ENCODE assay signal across 26 cellular contexts in the genomic region with DNA sequence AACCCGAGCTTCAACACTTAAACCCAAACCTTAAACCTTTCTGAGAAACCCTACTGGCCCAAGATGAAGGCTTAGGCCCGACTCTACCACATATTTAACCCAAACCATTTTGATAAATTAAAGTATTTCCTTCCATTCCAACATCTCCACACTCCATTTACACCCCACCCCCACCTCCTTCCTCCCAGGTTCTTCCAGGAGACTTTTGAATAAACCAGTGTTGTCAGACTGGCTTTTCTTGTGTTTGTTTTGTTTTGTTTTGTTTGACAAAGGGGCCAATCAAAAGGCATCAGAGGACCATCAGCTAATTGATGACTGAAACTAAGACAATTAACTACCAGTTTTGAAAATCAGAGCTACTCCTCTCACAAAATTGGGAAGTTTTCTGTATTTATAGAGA. TPM values are rescaled to one million over a fixed set of nuclear protein-coding genes. Genes with fewer than 3 reads are reported as not detected.
DNase-seq lines count a peak whose midpoint lies in the region; ATAC-seq and TF ChIP-seq lines count a peak whose summit lies in the region.
"Had no signal": no experiment of that assay in that cellular context is flagged by ENCODE, and none has a peak within 500 bp of the region (broad histone marks: within the 10 kb centered on the region; RNA-seq: fewer than 3 reads in every experiment).

No MANE protein-coding gene starts in this region.

- H3K4me1 Mint-ChIP-seq in WTC11 (peaks cover 59% of the 10 kb centered on the region), type B pancreatic cell (ENCODE audit: unreplicated experiment) (peaks cover 30% of the 10 kb centered on the region)

- no peaks in the 10 kb centered on the region for H3K36me3 ChIP-seq in HEK293 (ENCODE audit: control insufficient read depth in 2 of 2, insufficient read depth in 1 of 2, low read length in 2 of 2)
- H3K36me3 ChIP-seq: ascending aorta, cardiac muscle cell, SJCRH30, upper lobe of left lung had no signal

- TF ChIP-seq CTCF in HEK293 (tag by site-specific recombination; IDR thresholded peaks at IDR 0.05) = no peak
- no peak for TF ChIP-seq CTCF in WTC11 (IDR thresholded peaks at IDR 0.05)
- TF ChIP-seq CTCF in type B pancreatic cell (conservative IDR thresholded peaks at IDR 0.05) = no peak

- H3K36me3 Mint-ChIP-seq in WTC11 = no peaks in the 10 kb centered on the region
- peaks cover 3% of the 10 kb centered on the region for H3K36me3 Mint-ChIP-seq in type B pancreatic cell
- H3K36me3 Mint-ChIP-seq: activated naive CD8-positive, alpha-beta T cell treated with anti-CD3 and anti-CD28 coated beads, Interleukin-2, amount 10 ng/mL, durations not matched to agents 7 days and 5 days; CD14-positive monocyte had no signal

- H3K9me3 ChIP-seq in HEK293 (ENCODE audit: control insufficient read depth, insufficient read depth, low read depth, low read length) = no peaks in the 10 kb centered on the region
- H3K9me3 ChIP-seq: ascending aorta, SJCRH30, upper lobe of left lung had no signal

- H3K27me3 Mint-ChIP-seq in WTC11 (ENCODE audit: low read depth) = no peaks in the 10 kb centered on the region
- no peaks in the 10 kb centered on the region for H3K27me3 Mint-ChIP-seq in type B pancreatic cell

- POLR2A ChIA-PET in HEK293 (lab: Yijun Ruan, JAX) = interaction anchor here (0.7 kb wide), 1 partner anchor 384 kb away, joined by 4 read pairs; no protein-coding TSS in a partner anchor
- POLR2A ChIA-PET in WTC11 (lab: Charles Lee) = interaction anchor here (0.6 to 0.9 kb wide), 3 partner anchors 13 to 16 kb away, joined by 3 to 5 read pairs (median 3); no protein-coding TSS in a partner anchor

- H3K4me3 Mint-ChIP-seq in WTC11 (peak overlapping the region; percentile 47), type B pancreatic cell (peak overlapping the region; percentile 6)
- H3K4me3 Mint-ChIP-seq: activated CD4-positive, alpha-beta T cell treated with anti-CD3 and anti-CD28 coated beads, Interleukin-2, amount 10 ng/mL, durations not matched to agents 7 days and 5 days; activated naive CD8-positive, alpha-beta T cell treated with anti-CD3 and anti-CD28 coated beads, Interleukin-2, amount 10 ng/mL, durations not matched to agents 7 days and 5 days; activated T-cell treated with anti-CD3 and anti-CD28 coated beads, Interleukin-2, amount 50 U/mL, for 4 hours; CD14-positive monocyte; effector memory CD8-positive, alpha-beta T cell; naive thymus-derived CD8-positive, alpha-beta T cell had no signal

- H3K4me1 ChIP-seq in HEK293 (ENCODE audit: control insufficient read depth, insufficient read depth, low read length) = peaks cover 44% of the 10 kb centered on the region
- H3K4me1 ChIP-seq: ascending aorta had no signal

- H3K27ac ChIP-seq in HEK293 (ENCODE audit: extremely low read depth, low read depth, low read length) = peak overlapping the region; percentile 14; the same call in 1 of the 2 replicates
- H3K27ac ChIP-seq: ascending aorta, SJCRH30, upper lobe of left lung had no signal

- no peak overlapping the region for H3K4me3 ChIP-seq in HEK293 (ENCODE audit: low read depth, low read length)
- H3K4me3 ChIP-seq: ascending aorta, cardiac muscle cell, SJCRH30, upper lobe of left lung had no signal

- H3K9me3 Mint-ChIP-seq in WTC11 (no peaks in the 10 kb centered on the region), type B pancreatic cell (no peaks in the 10 kb centered on the region)
- H3K9me3 Mint-ChIP-seq: activated CD4-positive, alpha-beta T cell treated with anti-CD3 and anti-CD28 coated beads, Interleukin-2, amount 10 ng/mL, durations not matched to agents 7 days and 5 days; activated T-cell treated with anti-CD3 and anti-CD28 coated beads, Interleukin-2, amount 50 U/mL, for 4 hours had no signal

- ATAC-seq in WTC11 (peak; percentile 9), HG03442 (IDR thresholded peaks at IDR 0.05; ENCODE audit: unreplicated experiment) (no peak)
- ATAC-seq: activated T-cell treated with anti-CD3 and anti-CD28 coated beads, Interleukin-2, amount 50 U/mL, for 4 hours; effector memory CD8-positive, alpha-beta T cell; naive thymus-derived CD8-positive, alpha-beta T cell had no signal

- peak overlapping the region; percentile 98 for H3K27ac Mint-ChIP-seq in WTC11
- H3K27ac Mint-ChIP-seq in type B pancreatic cell = no peak overlapping the region
- H3K27ac Mint-ChIP-seq: activated CD4-positive, alpha-beta T cell treated with anti-CD3 and anti-CD28 coated beads, Interleukin-2, amount 10 ng/mL, durations not matched to agents 7 days and 5 days; activated naive CD8-positive, alpha-beta T cell treated with anti-CD3 and anti-CD28 coated beads, Interleukin-2, amount 10 ng/mL, durations not matched to agents 7 days and 5 days; effector memory CD8-positive, alpha-beta T cell; naive thymus-derived CD8-positive, alpha-beta T cell had no signal

- CTCF ChIA-PET in HEK293 (lab: Yijun Ruan, JAX) (interaction anchor here (0.6 kb wide), 1 partner anchor 11 kb away, joined by 5 read pairs; no protein-coding TSS in a partner anchor), WTC11 (lab: Charles Lee) (interaction anchor here (0.9 to 1.6 kb wide), 2 partner anchors 12 to 27 kb away, joined by 3 to 4 read pairs; no protein-coding TSS in a partner anchor)

- DNase-seq in WTC11 (ENCODE audit: low spot score) (no peak), iPS-NIHi11 (ENCODE audit: low spot score) (peak; percentile 48), type B pancreatic cell (ENCODE audit: extremely low spot score, unreplicated experiment) (no peak), NCI-H446 (lab: John Stamatoyannopoulos, UW) (no peak)
- no peak for DNase-seq in effector CD8-positive, alpha-beta T cell (lab: John Stamatoyannopoulos, UW)
- DNase-seq: activated CD4-positive, alpha-beta T cell treated with anti-CD3 and anti-CD28 coated beads, Interleukin-2, amount 10 ng/mL, durations not matched to agents 7 days and 5 days; activated gamma-delta T cell treated with Interleukin-2 at 50 U/mL for 16 hours; activated naive CD8-positive, alpha-beta T cell treated with anti-CD3 and anti-CD28 coated beads, Interleukin-2, amount 10 ng/mL, durations not matched to agents 7 days and 5 days; activated T-cell treated with anti-CD3 and anti-CD28 coated beads, Interleukin-2, amount 50 U/mL, for 4 hours; Calu3; DMS79 treated with DMSO at 0.1 percent for 48 hours; effector memory CD8-positive, alpha-beta T cell; GF-D8; naive thymus-derived CD8-positive, alpha-beta T cell; NCI-H2029 treated with DMSO at 0.1 percent for 48 hours; SJCRH30; stimulated activated CD4-positive, alpha-beta T cell treated with anti-CD3 and anti-CD28 coated beads, Interleukin-15, amount 100 ng/mL, for 24 hours; stimulated activated CD4-positive, alpha-beta T cell treated with anti-CD3 and anti-CD28 coated beads, Interleukin-4, amount 100 ng/mL, for 4 hours; substantia nigra; SW 1271; upper lobe of left lung had no signal

TF ChIP-seq in HEK293, 187 proteins besides CTCF, POLR2A, EP300 and RAD21:
- TF ChIP-seq SCRT2 (tag by site-specific recombination; IDR thresholded peaks at IDR 0.05) (no peak), ZNF701 (tag by site-specific recombination; IDR thresholded peaks at IDR 0.05) (no peak)

TF ChIP-seq in WTC11, 78 proteins besides CTCF, POLR2A, EP300 and RAD21:
- TF ChIP-seq, protein P1, sequence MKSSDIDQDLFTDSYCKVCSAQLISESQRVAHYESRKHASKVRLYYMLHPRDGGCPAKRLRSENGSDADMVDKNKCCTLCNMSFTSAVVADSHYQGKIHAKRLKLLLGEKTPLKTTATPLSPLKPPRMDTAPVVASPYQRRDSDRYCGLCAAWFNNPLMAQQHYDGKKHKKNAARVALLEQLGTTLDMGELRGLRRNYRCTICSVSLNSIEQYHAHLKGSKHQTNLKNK (CRISPR knock-in tag; IDR thresholded peaks at IDR 0.05) = 0 out of 2 replicates have a peak, but pooled peaks have one; percentile 58
- TF ChIP-seq FOXK1 (CRISPR knock-in tag; IDR thresholded peaks at IDR 0.05) = 0 out of 2 replicates have a peak, but pooled peaks have one; percentile 32
- TF ChIP-seq, protein P2, sequence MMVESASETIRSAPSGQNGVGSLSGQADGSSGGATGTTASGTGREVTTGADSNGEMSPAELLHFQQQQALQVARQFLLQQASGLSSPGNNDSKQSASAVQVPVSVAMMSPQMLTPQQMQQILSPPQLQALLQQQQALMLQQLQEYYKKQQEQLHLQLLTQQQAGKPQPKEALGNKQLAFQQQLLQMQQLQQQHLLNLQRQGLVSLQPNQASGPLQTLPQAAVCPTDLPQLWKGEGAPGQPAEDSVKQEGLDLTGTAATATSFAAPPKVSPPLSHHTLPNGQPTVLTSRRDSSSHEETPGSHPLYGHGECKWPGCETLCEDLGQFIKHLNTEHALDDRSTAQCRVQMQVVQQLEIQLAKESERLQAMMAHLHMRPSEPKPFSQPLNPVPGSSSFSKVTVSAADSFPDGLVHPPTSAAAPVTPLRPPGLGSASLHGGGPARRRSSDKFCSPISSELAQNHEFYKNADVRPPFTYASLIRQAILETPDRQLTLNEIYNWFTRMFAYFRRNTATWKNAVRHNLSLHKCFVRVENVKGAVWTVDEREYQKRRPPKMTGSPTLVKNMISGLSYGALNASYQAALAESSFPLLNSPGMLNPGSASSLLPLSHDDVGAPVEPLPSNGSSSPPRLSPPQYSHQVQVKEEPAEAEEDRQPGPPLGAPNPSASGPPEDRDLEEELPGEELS (CRISPR knock-in tag; IDR thresholded peaks at IDR 0.05) = peak; percentile 99
- TF ChIP-seq TEAD4 (CRISPR knock-in tag; IDR thresholded peaks at IDR 0.05) = no peak

RNA-seq across cellular contexts. Expression of a gene that starts 4.6 kb away (rescaled TPM):
- total RNA-seq in WTC11 (2021) (40.6 to 44.4 TPM (median 43.8 TPM) in 3 replicates), type B pancreatic cell (ENCODE audit: low replicate concordance) (37.4 and 63.0 TPM in 2 replicates)
- total RNA-seq: activated CD4-positive, alpha-beta T cell treated with anti-CD3 and anti-CD28 coated beads, Interleukin-2, amount 10 ng/mL, durations not matched to agents 7 days and 5 days; activated naive CD8-positive, alpha-beta T cell treated with anti-CD3 and anti-CD28 coated beads, Interleukin-2, amount 10 ng/mL, durations not matched to agents 7 days and 5 days had no signal
